29 cellular contexts compared by ENCODE assay signal in the genomic region with DNA sequence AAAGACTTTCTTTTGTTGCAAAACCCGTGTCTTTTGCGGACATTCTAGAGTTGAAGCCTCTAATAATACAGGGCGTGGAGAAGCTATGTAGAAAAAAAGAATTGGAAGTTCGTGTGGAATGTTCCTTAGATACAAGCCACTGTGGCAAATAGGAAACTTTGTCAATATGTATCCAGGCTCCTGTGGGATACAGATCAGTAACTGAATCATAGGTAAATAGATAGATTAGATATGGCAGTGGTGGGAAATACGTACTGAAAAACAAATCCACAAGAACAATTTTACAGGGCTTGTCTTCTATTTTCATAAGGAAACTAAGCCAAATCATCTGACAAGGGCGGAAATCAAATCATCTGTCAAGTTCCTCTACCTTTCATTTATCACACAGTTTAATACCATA.
"Had no signal": no experiment of that assay in that cellular context is flagged by ENCODE, and none has a peak within 500 bp of the region (broad histone marks: within the 10 kb centered on the region; RNA-seq: fewer than 3 reads in every experiment).

No MANE protein-coding gene starts in this region.

- H3K27ac Mint-ChIP-seq: activated CD4-positive, alpha-beta memory T cell treated with anti-CD3 and anti-CD28 coated beads, Interleukin-2, amount 10 ng/mL, durations not matched to agents 7 days and 5 days; activated CD4-positive, alpha-beta T cell treated with anti-CD3 and anti-CD28 coated beads, Interleukin-2, amount 10 ng/mL, durations not matched to agents 7 days and 5 days; activated naive CD4-positive, alpha-beta T cell treated with anti-CD3 and anti-CD28 coated beads, Interleukin-2, amount 10 ng/mL, durations not matched to agents 7 days and 5 days; activated naive CD4-positive, alpha-beta T cell treated with anti-CD3 and anti-CD28 coated beads, Interleukin-2, amount 50 U/mL, for 72 hours; activated naive CD8-positive, alpha-beta T cell treated with anti-CD3 and anti-CD28 coated beads, Interleukin-2, amount 10 ng/mL, durations not matched to agents 7 days and 5 days; activated T-cell treated with anti-CD3 and anti-CD28 coated beads, Interleukin-2, amount 50 U/mL, for 24 hours; activated T-cell treated with anti-CD3 and anti-CD28 coated beads, Interleukin-2, amount 50 U/mL, for 72 hours; WTC11 had no signal

- H3K9me3 ChIP-seq: ascending aorta, breast epithelium, esophagus squamous epithelium, gastroesophageal sphincter, heart right ventricle had no signal

- H3K9me3 Mint-ChIP-seq: activated CD4-positive, alpha-beta memory T cell treated with anti-CD3 and anti-CD28 coated beads, Interleukin-2, amount 10 ng/mL, durations not matched to agents 7 days and 5 days; activated CD4-positive, alpha-beta T cell treated with anti-CD3 and anti-CD28 coated beads, Interleukin-2, amount 10 ng/mL, durations not matched to agents 7 days and 5 days; activated naive CD4-positive, alpha-beta T cell treated with anti-CD3 and anti-CD28 coated beads, Interleukin-2, amount 10 ng/mL, durations not matched to agents 7 days and 5 days; activated naive CD8-positive, alpha-beta T cell treated with anti-CD3 and anti-CD28 coated beads, Interleukin-2, amount 10 ng/mL, durations not matched to agents 7 days and 5 days; activated T-cell treated with anti-CD3 and anti-CD28 coated beads, Interleukin-2, amount 50 U/mL, for 24 hours; brain; WTC11 had no signal

- H3K27ac ChIP-seq: ascending aorta, breast epithelium, cardiac muscle cell, epithelial cell of prostate, esophagus squamous epithelium, gastroesophageal sphincter, heart right ventricle had no signal

- H3K36me3 Mint-ChIP-seq: activated naive CD4-positive, alpha-beta T cell treated with anti-CD3 and anti-CD28 coated beads, Interleukin-2, amount 10 ng/mL, durations not matched to agents 7 days and 5 days; activated naive CD4-positive, alpha-beta T cell treated with anti-CD3 and anti-CD28 coated beads, Interleukin-2, amount 50 U/mL, for 72 hours; activated naive CD8-positive, alpha-beta T cell treated with anti-CD3 and anti-CD28 coated beads, Interleukin-2, amount 10 ng/mL, durations not matched to agents 7 days and 5 days; brain; WTC11 had no signal

- H3K4me3 Mint-ChIP-seq: activated CD4-positive, alpha-beta memory T cell treated with anti-CD3 and anti-CD28 coated beads, Interleukin-2, amount 10 ng/mL, durations not matched to agents 7 days and 5 days; activated CD4-positive, alpha-beta T cell treated with anti-CD3 and anti-CD28 coated beads, Interleukin-2, amount 10 ng/mL, durations not matched to agents 7 days and 5 days; activated naive CD4-positive, alpha-beta T cell treated with anti-CD3 and anti-CD28 coated beads, Interleukin-2, amount 10 ng/mL, durations not matched to agents 7 days and 5 days; activated naive CD8-positive, alpha-beta T cell treated with anti-CD3 and anti-CD28 coated beads, Interleukin-2, amount 10 ng/mL, durations not matched to agents 7 days and 5 days; activated T-cell treated with anti-CD3 and anti-CD28 coated beads, Interleukin-2, amount 50 U/mL, for 24 hours; activated T-cell treated with anti-CD3 and anti-CD28 coated beads, Interleukin-2, amount 50 U/mL, for 72 hours; central memory CD8-positive, alpha-beta T cell; WTC11 had no signal

- H3K4me3 ChIP-seq: ascending aorta, breast epithelium, cardiac muscle cell, esophagus squamous epithelium, gastroesophageal sphincter, heart right ventricle had no signal

- H3K36me3 ChIP-seq: ascending aorta, breast epithelium, cardiac muscle cell, esophagus squamous epithelium, gastroesophageal sphincter, heart right ventricle had no signal

- H3K27me3 Mint-ChIP-seq: activated CD4-positive, alpha-beta memory T cell treated with anti-CD3 and anti-CD28 coated beads, Interleukin-2, amount 10 ng/mL, durations not matched to agents 7 days and 5 days; activated CD4-positive, alpha-beta T cell treated with anti-CD3 and anti-CD28 coated beads, Interleukin-2, amount 10 ng/mL, durations not matched to agents 7 days and 5 days; activated naive CD4-positive, alpha-beta T cell treated with anti-CD3 and anti-CD28 coated beads, Interleukin-2, amount 10 ng/mL, durations not matched to agents 7 days and 5 days; activated naive CD8-positive, alpha-beta T cell treated with anti-CD3 and anti-CD28 coated beads, Interleukin-2, amount 10 ng/mL, durations not matched to agents 7 days and 5 days; brain; central memory CD8-positive, alpha-beta T cell had no signal

- ATAC-seq: activated naive CD4-positive, alpha-beta T cell treated with anti-CD3 and anti-CD28 coated beads, Interleukin-2, amount 50 U/mL, for 72 hours; activated T-cell treated with anti-CD3 and anti-CD28 coated beads, Interleukin-2, amount 50 U/mL, for 72 hours; gastroesophageal sphincter; heart right ventricle; WTC11 had no signal

- H3K4me1 Mint-ChIP-seq: activated CD4-positive, alpha-beta memory T cell treated with anti-CD3 and anti-CD28 coated beads, Interleukin-2, amount 10 ng/mL, durations not matched to agents 7 days and 5 days; activated CD4-positive, alpha-beta T cell treated with anti-CD3 and anti-CD28 coated beads, Interleukin-2, amount 10 ng/mL, durations not matched to agents 7 days and 5 days; activated naive CD4-positive, alpha-beta T cell treated with anti-CD3 and anti-CD28 coated beads, Interleukin-2, amount 10 ng/mL, durations not matched to agents 7 days and 5 days; activated naive CD8-positive, alpha-beta T cell treated with anti-CD3 and anti-CD28 coated beads, Interleukin-2, amount 10 ng/mL, durations not matched to agents 7 days and 5 days; central memory CD8-positive, alpha-beta T cell had no signal

- DNase-seq: activated CD4-positive, alpha-beta memory T cell treated with anti-CD3 and anti-CD28 coated beads, Interleukin-2, amount 10 ng/mL, durations not matched to agents 7 days and 5 days; activated CD4-positive, alpha-beta T cell treated with anti-CD3 and anti-CD28 coated beads for 1 hour; activated CD4-positive, alpha-beta T cell treated with anti-CD3 and anti-CD28 coated beads for 4 hours; activated CD4-positive, alpha-beta T cell treated with anti-CD3 and anti-CD28 coated beads, Interleukin-2, amount 10 ng/mL, durations not matched to agents 7 days and 5 days; activated CD4-positive, alpha-beta T cell treated with anti-CD3 and anti-CD28 coated beads, Interleukin-2, amount 50 U/mL, for 4 hours; activated CD8-positive, alpha-beta memory T cell treated with anti-CD3 and anti-CD28 coated beads, Interleukin-2, amount 50 U/mL, for 48 hours; activated gamma-delta T cell; activated naive CD4-positive, alpha-beta T cell; activated naive CD4-positive, alpha-beta T cell treated with anti-CD3 and anti-CD28 coated beads, Interleukin-2, amount 10 ng/mL, durations not matched to agents 7 days and 5 days; activated naive CD8-positive, alpha-beta T cell treated with anti-CD3 and anti-CD28 coated beads, Interleukin-2, amount 10 ng/mL, durations not matched to agents 7 days and 5 days; activated T-cell treated with anti-CD3 and anti-CD28 coated beads for 4 hours; activated T-cell treated with anti-CD3 and anti-CD28 coated beads, Interleukin-2, amount 50 U/mL, for 24 hours; activated T-cell treated with anti-CD3 and anti-CD28 coated beads, Interleukin-2, amount 50 U/mL, for 72 hours; cortex of kidney; dermis blood vessel endothelial cell; effector CD4-positive, alpha-beta T cell; esophagus squamous epithelium; foreskin melanocyte; heart right ventricle; T-helper 2 cell had no signal

- H3K4me1 ChIP-seq: ascending aorta, breast epithelium, esophagus squamous epithelium, gastroesophageal sphincter, heart right ventricle had no signal

- H3K27me3 ChIP-seq: ascending aorta, breast epithelium, cardiac muscle cell, esophagus squamous epithelium, gastroesophageal sphincter, heart right ventricle had no signal
